8 cellular contexts compared by ENCODE assay signal in the genomic region with DNA sequence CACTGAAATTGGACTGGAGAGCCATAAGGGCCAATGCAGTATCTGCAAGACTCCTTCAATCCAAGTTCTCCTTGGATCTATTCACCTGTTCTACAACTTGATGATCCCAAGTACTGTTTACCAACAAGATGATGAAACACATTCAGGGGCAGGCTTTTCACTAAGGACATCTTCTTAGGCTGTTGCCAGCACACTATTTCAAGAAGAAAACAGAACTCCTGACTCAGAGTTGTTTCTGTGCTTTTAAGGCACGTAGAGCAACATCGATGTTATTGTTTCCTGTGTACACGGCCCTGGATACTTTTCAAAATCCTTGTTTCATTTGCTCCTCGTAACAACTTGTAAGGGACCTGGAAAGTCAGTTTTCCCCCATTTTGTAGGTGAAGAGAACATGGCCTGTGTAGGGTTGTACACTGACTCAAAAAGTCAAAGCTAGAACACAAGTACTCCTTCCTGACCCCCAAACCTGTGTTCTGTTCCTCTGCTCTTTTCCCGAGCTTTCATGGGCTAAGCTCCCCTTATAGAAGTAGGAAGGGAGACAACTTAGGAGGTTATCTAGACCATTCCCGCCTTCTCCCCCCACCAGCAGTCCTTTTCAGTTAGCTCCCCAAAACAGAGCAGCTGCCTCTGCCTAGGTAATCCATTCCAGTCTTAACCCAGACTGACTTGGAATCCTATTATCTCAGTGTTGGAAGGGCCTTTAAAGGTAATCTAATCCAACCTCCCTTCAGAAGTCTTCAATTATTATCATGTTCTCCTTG. TPM values are rescaled to one million over a fixed set of nuclear protein-coding genes. Genes with fewer than 3 reads are reported as not detected.
DNase-seq lines count a peak whose midpoint lies in the region; ATAC-seq, FAIRE-seq and TF ChIP-seq lines count a peak whose summit lies in the region.

No MANE protein-coding gene starts in this region.

- H3K27ac ChIP-seq in A673 (ENCODE audit: low read depth, low read length, poor library complexity, severe bottlenecking) (peak overlapping the region; percentile 59), caudate nucleus (ENCODE audit: low read depth, low read length) (peak overlapping the region; percentile 47)

- no peak for TF ChIP-seq CTCF in A673 (conservative IDR thresholded peaks at IDR 0.05; ENCODE audit: low read depth, low read length)
- no peak for TF ChIP-seq CTCF in D721Med (IDR thresholded peaks at IDR 0.05; ENCODE audit: insufficient read depth, missing control alignments)

- POLR2A ChIA-PET in A673 (lab: Charles Lee; ENCODE audit: low non-redundant PET) = no interaction called here

- H3K27me3 Mint-ChIP-seq in IgD-negative memory B cell = no peaks in the 10 kb centered on the region
- no peaks in the 10 kb centered on the region for H3K27me3 Mint-ChIP-seq in naive B cell

- peak overlapping the region; percentile 89 to 100 (median 99) for H3K27ac Mint-ChIP-seq in IgD-negative memory B cell
- H3K27ac Mint-ChIP-seq in naive B cell = peak overlapping the region in 5 of 6 donors; percentile 18 to 97 (median 63)

- H3K36me3 Mint-ChIP-seq in IgD-negative memory B cell (no peaks in the 10 kb centered on the region), naive B cell (peaks cover 0 to 5% of the 10 kb centered on the region in 2 donors)

- H3K4me3 Mint-ChIP-seq in IgD-negative memory B cell = peak overlapping the region; percentile 72 to 97 (median 78)
- peak overlapping the region; percentile 63 to 99 (median 92) for H3K4me3 Mint-ChIP-seq in naive B cell

- BruUV-seq in A673 (replicated peaks; lab: Mats Ljungman, UMichigan) = no TSS peak

- H3K9me3 Mint-ChIP-seq in IgD-negative memory B cell (no peaks in the 10 kb centered on the region), naive B cell (peaks cover 0 to 4% (median 0%) of the 10 kb centered on the region in 7 donors)

- no peaks in the 10 kb centered on the region for H3K9me3 ChIP-seq in A673 (ENCODE audit: low read depth, low read length, poor library complexity, severe bottlenecking)

- FAIRE-seq in D721Med (lab: Jason Lieb, UNC) (no peak), frontal cortex (lab: Jason Lieb, UNC) (no peak)

- no peak for ATAC-seq in naive B cell (ENCODE audit: low read depth in 2 of 2)

- no peaks in the 10 kb centered on the region for H3K36me3 ChIP-seq in A673 (ENCODE audit: insufficient read depth, low read length, poor library complexity, severe bottlenecking)

- intact Hi-C loops in A673 (cut with micrococcal nuclease; ENCODE audit: unreplicated experiment) = no loop called here

- H3K4me1 Mint-ChIP-seq in IgD-negative memory B cell = peaks cover 46 to 59% (median 54%) of the 10 kb centered on the region in 3 donors
- H3K4me1 Mint-ChIP-seq in naive B cell = peaks cover 60 to 79% (median 76%) of the 10 kb centered on the region in 3 donors

- H3K4me1 ChIP-seq in A673 (ENCODE audit: insufficient read depth, low read length, poor library complexity, severe bottlenecking) = peaks cover 18% of the 10 kb centered on the region

- CTCF ChIA-PET in A673 (lab: Charles Lee) = no interaction called here

- H3K27me3 ChIP-seq in A673 (replicated peaks; ENCODE audit: insufficient read depth, low read depth, low read length, poor library complexity) = no peaks in the 10 kb centered on the region

- peak overlapping the region; percentile 59 for H3K4me3 ChIP-seq in A673 (ENCODE audit: low read depth, low read length, poor library complexity, severe bottlenecking)

- DNase-seq in A673 (ENCODE audit: low spot score) (no peak), caudate nucleus (lab: John Stamatoyannopoulos, UW) (no peak), naive B cell (no peak), D721Med (ENCODE audit: insufficient read length, low spot score) (no peak), frontal cortex (ENCODE audit: low spot score in 2 of 2) (no peak), NCI-H2107 treated with DMSO at 0.1 percent for 48 hours (lab: John Stamatoyannopoulos, UW; ENCODE audit: unreplicated experiment) (no peak)
- no peak for DNase-seq in activated CD4-positive, CD25-positive, alpha-beta regulatory T cell treated with anti-CD3 and anti-CD28 coated beads, Interleukin-2, amount 50 U/mL, for 72 hours

RNA-seq across cellular contexts. Expression of a gene that starts 5.2 kb away (rescaled TPM):
- 48.7 and 49.9 TPM in 2 replicates for total RNA-seq in A673 (2021)
- polyA plus RNA-seq in IgD-negative memory B cell = 101 TPM
- 100 to 1,000 TPM in 2 of 6 donors, 10 to 100 TPM in 4; 71.9 to 121 (median 84.2) TPM for polyA plus RNA-seq in naive B cell (ENCODE audit: low read depth in 6 of 6)
- total RNA-seq in frontal cortex = 19.6 TPM

RNA-seq across cellular contexts. Expression of a gene that starts 53.2 kb away (rescaled TPM):
- total RNA-seq in A673 (2021) (28.2 and 28.7 TPM in 2 replicates), frontal cortex (57.5 TPM)
- polyA plus RNA-seq in IgD-negative memory B cell (22.1 TPM), naive B cell (ENCODE audit: low read depth in 6 of 6) (10 to 100 TPM; 12.1 to 26.5 (median 22.5) TPM)
